In the genomic region with DNA sequence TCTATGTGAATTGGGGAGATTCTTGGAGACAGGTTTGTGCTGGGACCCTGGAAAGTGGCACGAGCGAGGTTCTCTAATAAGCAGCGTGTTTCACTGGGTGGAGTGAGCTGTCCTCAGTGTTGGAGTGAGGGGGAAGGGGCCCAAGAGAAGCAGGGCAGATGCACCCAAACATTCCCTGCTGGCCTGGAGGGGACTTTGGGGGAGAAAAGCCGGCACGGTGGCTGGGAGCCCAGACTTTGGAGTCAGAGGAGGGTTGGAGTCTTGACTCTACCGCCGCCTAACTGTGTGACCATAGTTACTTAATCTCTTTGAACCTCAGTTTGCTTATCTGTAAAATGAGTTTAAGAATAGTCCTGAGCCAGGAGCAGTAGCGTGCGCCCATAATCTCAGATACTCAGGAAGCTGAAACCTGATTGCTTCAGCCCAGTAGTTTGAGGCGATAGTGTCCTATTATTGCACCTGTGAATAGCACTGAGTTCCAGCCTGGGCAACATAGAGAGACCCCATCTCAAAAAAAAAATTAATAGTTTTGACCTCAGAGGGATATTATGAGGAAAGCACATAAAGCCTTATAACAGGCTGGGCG, we compare ENCODE assay signal across 9 cellular contexts. TPM values are rescaled to one million over a fixed set of nuclear protein-coding genes. Genes with fewer than 3 reads are reported as not detected.
DNase-seq lines count a peak whose midpoint lies in the region; ATAC-seq, FAIRE-seq and TF ChIP-seq lines count a peak whose summit lies in the region.
"Had no signal": no experiment of that assay in that cellular context is flagged by ENCODE, and none has a peak within 500 bp of the region (broad histone marks: within the 10 kb centered on the region; RNA-seq: fewer than 3 reads in every experiment).

No MANE protein-coding gene starts in this region.

- H3K36me3 Mint-ChIP-seq in H9 (ENCODE audit: insufficient read depth in 1 of 3, low read depth in 3 of 3) = no peaks in the 10 kb centered on the region; a peak in 1 of 7 replicates

- no peak overlapping the region for H2BK12ac ChIP-seq in H9 (ENCODE audit: insufficient read length, low read depth, low read length)

- H3K27ac ChIP-seq in H9 (ENCODE audit: insufficient read length, low read depth, low read length) (no peak overlapping the region), brain microvascular endothelial cell (no peak overlapping the region), left lung (peak overlapping the region; percentile 69 to 72), small intestine (ENCODE audit: low read depth in 1 of 2, low read length in 1 of 2) (peak overlapping the region; percentile 71 to 80)

- no peak overlapping the region for H2AK5ac ChIP-seq in H9 (ENCODE audit: insufficient read length, low read length)

- ATAC-seq in left lung = no peak

- H3K4me3 Mint-ChIP-seq in H9 = peak overlapping the region; percentile 61 to 80

- H3K79me1 ChIP-seq in H9 (ENCODE audit: insufficient read depth, low read depth, low read length, poor library complexity, severe bottlenecking) = no peaks in the 10 kb centered on the region

- H3K9me3 ChIP-seq in H9 (ENCODE audit: control insufficient read depth, low read depth, low read length) (no peaks in the 10 kb centered on the region), left lung (no peaks in the 10 kb centered on the region), small intestine (ENCODE audit: control insufficient read depth, low read depth) (no peaks in the 10 kb centered on the region)

- no peak overlapping the region for H3T11ph ChIP-seq in H9 (ENCODE audit: low read length)

- H2BK15ac ChIP-seq in H9 (ENCODE audit: low read depth, low read length) = no peak overlapping the region

- H3K9me3 Mint-ChIP-seq in H9 = no peaks in the 10 kb centered on the region

- H3K14ac ChIP-seq in H9 (ENCODE audit: insufficient read depth, low read length) = peak overlapping the region; percentile 43; the same call in 1 of the 2 replicates

- H3K4ac ChIP-seq in H9 (ENCODE audit: low read depth, low read length) = no peak overlapping the region

- H2BK20ac ChIP-seq in H9 (ENCODE audit: low read depth, low read length, poor library complexity, severe bottlenecking) = no peak overlapping the region

- H3K9ac ChIP-seq in H9 (ENCODE audit: extremely low read depth, insufficient read length, low read length) = no peak overlapping the region

- no peak overlapping the region for H3K23ac ChIP-seq in H9 (ENCODE audit: insufficient read length, low read depth, low read length)

- H2BK120ac ChIP-seq in H9 (ENCODE audit: low read depth, low read length, poor library complexity, severe bottlenecking) = peak overlapping the region; percentile 80

- H3K27ac Mint-ChIP-seq in H9 = peak overlapping the region; percentile 80 to 96 (median 91); a peak in 6 of 7 replicates

- H2AFZ ChIP-seq in H9 (ENCODE audit: low read length) = no peak overlapping the region

- peak overlapping the region; percentile 54 for H3K4me2 ChIP-seq in H9 (ENCODE audit: insufficient read depth, insufficient read length, low read length)

- TF ChIP-seq CTCF in H9 (conservative IDR thresholded peaks at IDR 0.05) (no peak), brain microvascular endothelial cell (IDR thresholded peaks at IDR 0.05; ENCODE audit: low read depth, low read length, missing control alignments) (no peak), left lung (IDR thresholded peaks at IDR 0.05) (no peak)

- H4K20me1 ChIP-seq in H9 (ENCODE audit: control insufficient read depth, insufficient read depth, insufficient read length) = no peaks in the 10 kb centered on the region

- H3K27me3 Mint-ChIP-seq in H9 (ENCODE audit: low read depth) = no peaks in the 10 kb centered on the region; the same call in 1 of the 2 replicates

- no peak for FAIRE-seq in small intestine (lab: Jason Lieb, UNC)

- no peaks in the 10 kb centered on the region; the same call in 1 of the 2 replicates for H3K4me1 ChIP-seq in H9 (ENCODE audit: insufficient read depth, low read length)
- H3K4me1 ChIP-seq in left lung = peaks cover 11 to 58% of the 10 kb centered on the region in 2 donors
- H3K4me1 ChIP-seq in small intestine (ENCODE audit: control insufficient read depth in 2 of 2, insufficient read depth in 1 of 2, low read depth in 1 of 2, low read length in 1 of 2) = peaks cover 2 to 21% of the 10 kb centered on the region in 2 donors

- DNase-seq in H9 = no peak
- no peak for DNase-seq in brain microvascular endothelial cell
- DNase-seq in left lung = no peak
- no peak for DNase-seq in small intestine
- no peak for DNase-seq in activated effector memory CD4-positive, alpha-beta T cell treated with anti-CD3 and anti-CD28 coated beads, Interleukin-2, amount 50 U/mL, for 16 hours
- no peak for DNase-seq in NCI-H146 treated with DMSO at 0.1 percent for 48 hours (lab: John Stamatoyannopoulos, UW; ENCODE audit: unreplicated experiment)
- no peak for DNase-seq in central memory CD4-positive, alpha-beta T cell
- DNase-seq in HuH-7 (ENCODE audit: low spot score) = no peak
- DNase-seq: DMS 273 treated with DMSO at 0.1 percent for 48 hours had no signal

- H3K23me2 ChIP-seq in H9 (ENCODE audit: insufficient read length, low read depth, low read length, poor library complexity, severe bottlenecking) = peaks cover 4% of the 10 kb centered on the region

- H3K18ac ChIP-seq in H9 (ENCODE audit: insufficient read length, low read depth, low read length) = no peak overlapping the region

- H4K8ac ChIP-seq in H9 (replicated peaks; ENCODE audit: insufficient read length, low read depth, low read length) = no peak overlapping the region

- peaks cover 2% of the 10 kb centered on the region; the same call in 1 of the 2 replicates for H3K79me2 ChIP-seq in H9 (ENCODE audit: insufficient read depth, low read length)

- H3K4me3 ChIP-seq in brain microvascular endothelial cell (ENCODE audit: low read depth, low read length) = peak overlapping the region; percentile 38
- peak overlapping the region; percentile 10 to 47 for H3K4me3 ChIP-seq in left lung
- H3K4me3 ChIP-seq in small intestine (ENCODE audit: low read depth in 1 of 2, low read length in 2 of 2) = peak overlapping the region in 1 of 2 donors; percentile 60

- no peak overlapping the region for H4K91ac ChIP-seq in H9 (ENCODE audit: insufficient read length, low read depth, low read length)

- no peaks in the 10 kb centered on the region for H3K27me3 ChIP-seq in H9 (ENCODE audit: insufficient read depth, low read length)
- H3K27me3 ChIP-seq in brain microvascular endothelial cell (replicated peaks) = no peaks in the 10 kb centered on the region
- no peaks in the 10 kb centered on the region for H3K27me3 ChIP-seq in left lung
- H3K27me3 ChIP-seq in small intestine (ENCODE audit: control insufficient read depth in 2 of 2, insufficient read depth in 2 of 2, low read length in 2 of 2) = no peaks in the 10 kb centered on the region

- H4K5ac ChIP-seq in H9 (ENCODE audit: insufficient read length, low read depth, low read length) = no peak overlapping the region

- intact Hi-C loops in left lung (cut with DNase I) = no loop called here

- peaks cover 18 to 25% of the 10 kb centered on the region in 2 experiments for H3K4me1 Mint-ChIP-seq in H9

- in situ Hi-C loops in brain microvascular endothelial cell (cut with HindIII; ENCODE audit: low pct_ligation_motif_present, low sequenced_read_pairs) = no loop called here

- H2BK5ac ChIP-seq in H9 (ENCODE audit: insufficient read length, low read length) = no peak overlapping the region

- H3K56ac ChIP-seq in H9 (ENCODE audit: insufficient read length, low read depth, low read length) = no peak overlapping the region

- WGBS in H9 (ENCODE audit: extremely low coverage, insufficient read length, low lambda C conversion rate) = no CpG with 5 or more reads among the region's 11 CpGs
- WGBS in small intestine, 3 donors = 27 to 49% (median 37%) methylated on average over 11 of the region's 11 CpGs

- H3K36me3 ChIP-seq in brain microvascular endothelial cell (replicated peaks) (no peaks in the 10 kb centered on the region), left lung (peaks cover 0 to 9% of the 10 kb centered on the region in 2 donors), small intestine (ENCODE audit: control insufficient read depth in 2 of 2, insufficient read depth in 2 of 2, low read length in 2 of 2) (no peaks in the 10 kb centered on the region)

RNA-seq across cellular contexts. Expression of a gene that starts 0.6 kb away (rescaled TPM):
- total RNA-seq in H9 (2021) (25.2 and 26.3 TPM in 2 replicates), left lung (10 to 100 TPM; 39.7 to 66.9 TPM)
- 100 to 1,000 TPM; 102 to 366 (median 223) TPM for polyA plus RNA-seq in small intestine

RNA-seq across cellular contexts. Expression of a gene that starts 9.8 kb away (rescaled TPM):
- total RNA-seq in H9 (2021) (29.3 and 29.5 TPM in 2 replicates), left lung (10 to 100 TPM; 41.5 to 59.9 TPM)
- 10 to 100 TPM; 44.1 to 53.3 (median 48.6) TPM for polyA plus RNA-seq in small intestine

RNA-seq across cellular contexts. Expression of a gene that starts 11.5 kb away (rescaled TPM):
- total RNA-seq in H9 (2021) = 36.9 and 41.0 TPM in 2 replicates
- total RNA-seq in left lung = 10 to 100 TPM; 33.0 to 52.9 TPM
- 10 to 100 TPM; 19.2 to 27.7 (median 23.9) TPM for polyA plus RNA-seq in small intestine

RNA-seq across cellular contexts. Expression of a gene that starts 43.6 kb away (rescaled TPM):
- total RNA-seq in H9 (2021) = 65.0 and 67.0 TPM in 2 replicates
- total RNA-seq in left lung = 10 to 100 TPM; 32.0 to 33.1 TPM
- 10 to 100 TPM; 25.1 to 39.4 (median 26.2) TPM for polyA plus RNA-seq in small intestine

Comparison
In these comparisons a context has a peak if more than half of its experiments do, and no peak if none do; other contexts are left out.
1. H3K27ac ChIP-seq: peak in left lung (2 of 2) and small intestine (2 of 2); none in H9 (single experiment) and brain microvascular endothelial cell (single experiment).